21 cellular contexts compared by ENCODE assay signal in genomic region chr2:28632791-28633190, GRCh38.
"Had no signal": no experiment of that assay in that cellular context is flagged by ENCODE, and none has a peak within 500 bp of the region (broad histone marks: within the 10 kb centered on the region; RNA-seq: fewer than 3 reads in every experiment).

No MANE protein-coding gene starts in this region.

- H3K4me3 Mint-ChIP-seq: activated CD4-positive, alpha-beta T cell treated with anti-CD3 and anti-CD28 coated beads for 36 hours; activated naive CD8-positive, alpha-beta T cell; activated T-helper 1 cell treated with anti-CD3 and anti-CD28 coated beads, Interleukin-12 subunit alpha, Interleukin-12 subunit beta, Interleukin-2, Interleukin-4 antibody, amounts not matched to agents 30 ng/mL and 10 ng/mL and 1 ng/mL, durations not matched to agents 14 hours and 24 hours and 36 hours; natural killer cell; T-helper 2 cell treated with Interferon-gamma antibody and Interleukin-4, amounts not matched to agents 5 μg/mL and 100 μg/mL, for 36 hours had no signal

- H3K9me3 ChIP-seq: heart left ventricle, upper lobe of right lung had no signal

- ATAC-seq: activated CD4-positive, alpha-beta T cell treated with anti-CD3 and anti-CD28 coated beads for 36 hours; heart left ventricle; left ventricle myocardium superior; natural killer cell; upper lobe of right lung had no signal

- H3K36me3 Mint-ChIP-seq: natural killer cell had no signal

- H3K9me3 Mint-ChIP-seq: activated T-helper 1 cell treated with anti-CD3 and anti-CD28 coated beads, Interleukin-12 subunit alpha, Interleukin-12 subunit beta, Interleukin-2, Interleukin-4 antibody, amounts not matched to agents 30 ng/mL and 10 ng/mL and 1 ng/mL, durations not matched to agents 14 hours and 24 hours and 36 hours; natural killer cell; T-helper 2 cell treated with Interferon-gamma antibody and Interleukin-4, amounts not matched to agents 5 μg/mL and 100 μg/mL, for 36 hours had no signal

- H3K27ac ChIP-seq: cardiac muscle cell, parathyroid adenoma had no signal

- H3K27ac Mint-ChIP-seq: activated CD4-positive, alpha-beta T cell treated with anti-CD3 and anti-CD28 coated beads for 36 hours; activated naive CD8-positive, alpha-beta T cell; activated T-helper 1 cell treated with anti-CD3 and anti-CD28 coated beads, Interleukin-12 subunit alpha, Interleukin-12 subunit beta, Interleukin-2, Interleukin-4 antibody, amounts not matched to agents 30 ng/mL and 10 ng/mL and 1 ng/mL, durations not matched to agents 14 hours and 24 hours and 36 hours; natural killer cell; T-helper 2 cell treated with Interferon-gamma antibody and Interleukin-4, amounts not matched to agents 5 μg/mL and 100 μg/mL, for 36 hours had no signal

- H3K4me3 ChIP-seq: cardiac muscle cell, dorsolateral prefrontal cortex, heart left ventricle, upper lobe of right lung had no signal

- H3K36me3 ChIP-seq: cardiac muscle cell, upper lobe of right lung had no signal

- H3K27me3 Mint-ChIP-seq: activated CD4-positive, alpha-beta T cell treated with anti-CD3 and anti-CD28 coated beads for 36 hours; activated naive CD8-positive, alpha-beta T cell had no signal

- H3K27me3 ChIP-seq: cardiac muscle cell, dorsolateral prefrontal cortex, heart left ventricle, upper lobe of right lung had no signal

- DNase-seq: activated CD4-positive, alpha-beta T cell treated with anti-CD3 and anti-CD28 coated beads for 36 hours; activated CD4-positive, alpha-beta T cell treated with anti-CD3 and anti-CD28 coated beads, Interleukin-2, amount 50 U/mL, for 48 hours; activated T-cell treated with anti-CD3 and anti-CD28 coated beads for 4 hours; dorsolateral prefrontal cortex; heart left ventricle; left ventricle myocardium superior; mesenchymal stem cell; natural killer cell; retina; stimulated activated CD4-positive, alpha-beta T cell treated with anti-CD3 and anti-CD28 coated beads, Interleukin-12 subunit alpha, Interleukin-12 subunit beta, amount 100 ng/mL, for 4 hours; stimulated activated CD4-positive, alpha-beta T cell treated with anti-CD3 and anti-CD28 coated beads, Interleukin-1b, Interleukin-23, amount 100 ng/mL, for 48 hours; stimulated activated CD8-positive, alpha-beta memory T cell treated with anti-CD3 and anti-CD28 coated beads, Interleukin-4, amount 100 ng/mL, for 48 hours; stimulated activated naive CD4-positive, alpha-beta T cell; substantia nigra; SW 1271; upper lobe of right lung had no signal
